ENCODE assay signal across 9 cellular contexts in genomic region chr9:26955222-26955903, GRCh38. TPM values are rescaled to one million over a fixed set of nuclear protein-coding genes. Genes with fewer than 3 reads are reported as not detected.
DNase-seq lines count a peak whose midpoint lies in the region; ATAC-seq and TF ChIP-seq lines count a peak whose summit lies in the region.
"Had no signal": no experiment of that assay in that cellular context is flagged by ENCODE, and none has a peak within 500 bp of the region (broad histone marks: within the 10 kb centered on the region; RNA-seq: fewer than 3 reads in every experiment).

No MANE protein-coding gene starts in this region.

- CTCF ChIA-PET in activated CD4-positive, alpha-beta T cell treated with anti-CD3 and anti-CD28 coated beads for 36 hours (lab: Charles Lee), result interaction anchor here (0.7 to 1.2 kb wide), 3 partner anchors 20 to 116 kb away, joined by 3 to 4 read pairs (median 3); no protein-coding TSS in a partner anchor

- no peak for ATAC-seq in activated CD4-positive, alpha-beta T cell treated with anti-CD3 and anti-CD28 coated beads for 36 hours
- no peak for ATAC-seq in stimulated activated effector memory CD8-positive, alpha-beta T cell treated with anti-CD3 and anti-CD28 coated beads, Interleukin-12 subunit alpha, Interleukin-12 subunit beta, amount 100 ng/mL, for 72 hours
- ATAC-seq in GM19324 (IDR thresholded peaks at IDR 0.05; ENCODE audit: low FRiP score, unreplicated experiment), result no peak

- H3K4me1 ChIP-seq in Loucy (ENCODE audit: insufficient read depth, low read length, poor library complexity, severe bottlenecking) (peaks cover 18% of the 10 kb centered on the region), adipocyte (ENCODE audit: control insufficient read depth, insufficient read depth, low read length) (peaks cover 14% of the 10 kb centered on the region), iPS-20b (ENCODE audit: insufficient read depth, low read length) (peaks cover 3% of the 10 kb centered on the region; the same call in 1 of the 2 replicates)

- H3K27me3 ChIP-seq in Loucy (ENCODE audit: insufficient read depth, low read length, poor library complexity, severe bottlenecking) (peaks cover 6% of the 10 kb centered on the region), adipocyte (replicated peaks; ENCODE audit: control insufficient read depth, insufficient read depth, low read length) (no peaks in the 10 kb centered on the region), iPS-20b (ENCODE audit: insufficient read depth, low read length) (no peaks in the 10 kb centered on the region)

- intact Hi-C loops in activated CD4-positive, alpha-beta T cell treated with anti-CD3 and anti-CD28 coated beads for 36 hours (cut with DNase I, micrococcal nuclease), result loop anchor here in 1 of 2 experiments (2.0 to 5.0 kb wide), 2 partner anchors 15 to 617 kb away; partner anchors contain the start of gene C9orf72

- H3K79me2 ChIP-seq in Loucy (ENCODE audit: insufficient read depth, low read length), result peaks cover 10% of the 10 kb centered on the region

- H3K9ac ChIP-seq in Loucy (ENCODE audit: low read depth, low read length, poor library complexity, severe bottlenecking) (peak overlapping the region; percentile 92), adipocyte (ENCODE audit: low read length) (peak overlapping the region; percentile 95), iPS-20b (ENCODE audit: low read depth, low read length) (peak overlapping the region; percentile 90)

- peak overlapping the region; percentile 88 for H3K4me3 Mint-ChIP-seq in activated CD4-positive, alpha-beta T cell treated with anti-CD3 and anti-CD28 coated beads for 36 hours
- H3K4me3 Mint-ChIP-seq in stimulated activated effector memory CD8-positive, alpha-beta T cell treated with anti-CD3 and anti-CD28 coated beads, Interleukin-12 subunit alpha, Interleukin-12 subunit beta, amount 100 ng/mL, for 72 hours, result peak overlapping the region; percentile 79

- H3K27ac Mint-ChIP-seq in activated CD4-positive, alpha-beta T cell treated with anti-CD3 and anti-CD28 coated beads for 36 hours, result peak overlapping the region; percentile 85
- peak overlapping the region; percentile 94 for H3K27ac Mint-ChIP-seq in stimulated activated effector memory CD8-positive, alpha-beta T cell treated with anti-CD3 and anti-CD28 coated beads, Interleukin-12 subunit alpha, Interleukin-12 subunit beta, amount 100 ng/mL, for 72 hours

- H4K20me1 ChIP-seq in Loucy (ENCODE audit: insufficient read depth, low read length, poor library complexity, severe bottlenecking), result no peaks in the 10 kb centered on the region

- H3K4me3 ChIP-seq in Loucy (ENCODE audit: low read length, poor library complexity, severe bottlenecking) (peak overlapping the region; percentile 87), adipocyte (ENCODE audit: low read length) (peak overlapping the region; percentile 94), iPS-20b (ENCODE audit: low read length) (peak overlapping the region; percentile 85)

- H3K9me3 Mint-ChIP-seq in activated CD4-positive, alpha-beta T cell treated with anti-CD3 and anti-CD28 coated beads for 36 hours (ENCODE audit: low read depth), result no peaks in the 10 kb centered on the region
- H3K9me3 Mint-ChIP-seq in stimulated activated effector memory CD8-positive, alpha-beta T cell treated with anti-CD3 and anti-CD28 coated beads, Interleukin-12 subunit alpha, Interleukin-12 subunit beta, amount 100 ng/mL, for 72 hours, result no peaks in the 10 kb centered on the region

- POLR2A ChIA-PET in activated CD4-positive, alpha-beta T cell treated with anti-CD3 and anti-CD28 coated beads for 36 hours (lab: Charles Lee), result interaction anchor here (0.5 to 1.9 kb wide), 4 partner anchors 7 to 412 kb away, joined by 3 to 13 read pairs (median 8); partner anchors contain the start of genes CAAP1 and PLAA

- no peak overlapping the region for H3K27ac ChIP-seq in iPS-20b (ENCODE audit: low read length)

- H3K36me3 ChIP-seq in Loucy (ENCODE audit: insufficient read depth, low read length) (no peaks in the 10 kb centered on the region), adipocyte (ENCODE audit: control insufficient read depth, insufficient read depth, low read length, severe bottlenecking) (no peaks in the 10 kb centered on the region), iPS-20b (ENCODE audit: insufficient read depth, low read depth, low read length) (no peaks in the 10 kb centered on the region)

- DNase-seq in activated CD4-positive, alpha-beta T cell treated with anti-CD3 and anti-CD28 coated beads for 36 hours, result no peak
- DNase-seq in activated CD4-positive, alpha-beta T cell treated with anti-CD3 and anti-CD28 coated beads for 4 hours, result no peak
- DNase-seq in adipocyte (ENCODE audit: low read depth) (peak; percentile 16), COLO829 (ENCODE audit: low spot score) (no peak)
- DNase-seq in stimulated activated effector memory CD8-positive, alpha-beta T cell treated with anti-CD3 and anti-CD28 coated beads, Interleukin-12 subunit alpha, Interleukin-12 subunit beta, amount 100 ng/mL, for 72 hours (ENCODE audit: low spot score in 2 of 2), result no peak

- no peaks in the 10 kb centered on the region for H3F3A ChIP-seq in Loucy (ENCODE audit: low read depth)

- H3K9me3 ChIP-seq in Loucy (ENCODE audit: insufficient read depth, low read depth, low read length) (no peaks in the 10 kb centered on the region), adipocyte (ENCODE audit: control insufficient read depth, low read length) (no peaks in the 10 kb centered on the region), iPS-20b (ENCODE audit: insufficient read depth, low read depth, low read length) (no peaks in the 10 kb centered on the region)

- H3K9me2 ChIP-seq in Loucy (replicated peaks; ENCODE audit: low read depth, low read length), result no peaks in the 10 kb centered on the region

- H3K27me3 Mint-ChIP-seq in activated CD4-positive, alpha-beta T cell treated with anti-CD3 and anti-CD28 coated beads for 36 hours, result no peaks in the 10 kb centered on the region

- H3K4me2 ChIP-seq in Loucy (ENCODE audit: low read depth, low read length, poor library complexity, severe bottlenecking), result peak overlapping the region; percentile 74

- TF ChIP-seq CTCF in Loucy (conservative IDR thresholded peaks at IDR 0.05; ENCODE audit: low read length), result no peak

- H2AFZ ChIP-seq in Loucy (ENCODE audit: low read length), result peak overlapping the region; percentile 98

- no peaks in the 10 kb centered on the region for H3K36me3 Mint-ChIP-seq in activated CD4-positive, alpha-beta T cell treated with anti-CD3 and anti-CD28 coated beads for 36 hours (ENCODE audit: low read depth)
- no peaks in the 10 kb centered on the region for H3K36me3 Mint-ChIP-seq in stimulated activated effector memory CD8-positive, alpha-beta T cell treated with anti-CD3 and anti-CD28 coated beads, Interleukin-12 subunit alpha, Interleukin-12 subunit beta, amount 100 ng/mL, for 72 hours

- peaks cover 32% of the 10 kb centered on the region for H3K4me1 Mint-ChIP-seq in activated CD4-positive, alpha-beta T cell treated with anti-CD3 and anti-CD28 coated beads for 36 hours
- H3K4me1 Mint-ChIP-seq in stimulated activated effector memory CD8-positive, alpha-beta T cell treated with anti-CD3 and anti-CD28 coated beads, Interleukin-12 subunit alpha, Interleukin-12 subunit beta, amount 100 ng/mL, for 72 hours, result peaks cover 28% of the 10 kb centered on the region

RNA-seq across cellular contexts. Expression of gene IFT74, which starts 0.8 kb away (rescaled TPM):
- 10 to 100 TPM; 10.5 to 11.6 TPM for total RNA-seq in activated CD4-positive, alpha-beta T cell treated with anti-CD3 and anti-CD28 coated beads for 36 hours

RNA-seq across cellular contexts. Expression of gene PLAA, which starts 8.3 kb away (rescaled TPM):
- 10 to 100 TPM; 30.9 to 36.5 TPM for total RNA-seq in activated CD4-positive, alpha-beta T cell treated with anti-CD3 and anti-CD28 coated beads for 36 hours

RNA-seq across cellular contexts. Expression of gene LRRC19, which starts 50.1 kb away (rescaled TPM):
- not detected for total RNA-seq in activated CD4-positive, alpha-beta T cell treated with anti-CD3 and anti-CD28 coated beads for 36 hours
- total RNA-seq: dermis microvascular lymphatic vessel endothelial cell had no signal
